Comparison of ENCODE assay signal across 8 cellular contexts in the genomic region with DNA sequence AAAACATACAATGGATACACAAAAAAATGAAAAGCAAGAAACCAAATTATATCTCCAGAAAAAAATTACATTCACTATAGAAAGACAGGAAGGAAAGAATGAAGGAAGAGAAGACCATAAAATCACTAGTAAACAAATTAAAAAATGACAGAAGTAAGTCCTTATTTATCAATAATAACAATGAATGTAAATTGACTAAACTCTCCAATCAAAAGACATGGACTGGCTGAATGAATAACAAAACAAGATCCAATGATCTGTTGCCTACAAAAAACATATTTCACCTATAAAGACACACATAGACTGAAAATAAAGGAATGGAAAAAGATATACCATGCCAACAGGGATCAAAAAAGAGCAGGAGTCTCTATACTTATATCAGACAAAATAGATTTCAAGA.
"Had no signal": no experiment of that assay in that cellular context is flagged by ENCODE, and none has a peak within 500 bp of the region (broad histone marks: within the 10 kb centered on the region; RNA-seq: fewer than 3 reads in every experiment).

No MANE protein-coding gene starts in this region.

- FAIRE-seq: G401.6, GM12878, GM12891, GM12892, GM18507, GM19239 had no signal

- ATAC-seq: GM12878 had no signal

- H3K4me3 ChIP-seq: GM12878 had no signal

- DNase-seq: GDM1, GF-D8 had no signal
